Comparison of ENCODE assay signal across 8 cellular contexts in the genomic region with DNA sequence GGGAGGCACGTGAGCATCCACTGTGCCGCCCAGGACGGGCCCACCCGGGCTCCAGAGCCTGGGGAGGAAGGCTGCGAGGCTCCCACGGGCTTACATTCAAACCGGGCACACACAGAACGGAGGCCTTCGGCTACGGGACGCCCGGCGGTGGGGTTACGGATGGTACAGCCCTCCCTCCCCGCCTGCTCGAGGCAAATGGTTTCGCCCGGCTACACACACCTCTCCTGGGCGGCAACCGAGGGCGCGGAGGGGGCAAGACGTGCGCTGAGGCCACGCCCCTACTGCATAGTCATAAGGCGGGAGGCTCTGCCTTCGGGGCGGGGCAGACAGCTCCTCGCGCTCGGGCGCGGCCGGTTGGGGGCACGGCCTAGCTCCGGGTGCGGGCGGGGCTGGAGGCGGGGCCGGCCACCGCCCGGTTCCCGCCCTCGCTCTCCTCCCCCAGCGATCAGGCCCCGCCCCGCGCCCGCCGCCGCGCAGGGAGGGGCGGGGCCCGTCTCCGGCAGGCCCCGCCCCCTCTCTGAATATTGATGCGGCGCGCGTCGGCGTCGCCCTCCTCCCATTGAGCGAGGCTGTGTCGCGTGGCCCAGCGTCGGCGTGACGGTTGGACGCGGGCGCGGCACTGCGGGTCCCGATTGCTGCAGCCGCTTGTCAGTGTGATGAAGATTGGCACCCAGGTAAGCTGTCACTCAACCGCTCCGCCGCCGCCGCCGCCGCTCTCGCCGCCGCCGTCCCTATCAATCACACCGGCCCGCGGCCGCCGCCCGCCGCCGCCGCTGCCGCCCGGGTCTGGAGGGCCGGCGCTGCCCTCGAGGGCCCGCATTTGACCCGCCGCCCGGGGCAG. TPM values are rescaled to one million over a fixed set of nuclear protein-coding genes. Genes with fewer than 3 reads are reported as not detected.
DNase-seq lines count a peak whose midpoint lies in the region; ATAC-seq and TF ChIP-seq lines count a peak whose summit lies in the region.

A gene with protein sequence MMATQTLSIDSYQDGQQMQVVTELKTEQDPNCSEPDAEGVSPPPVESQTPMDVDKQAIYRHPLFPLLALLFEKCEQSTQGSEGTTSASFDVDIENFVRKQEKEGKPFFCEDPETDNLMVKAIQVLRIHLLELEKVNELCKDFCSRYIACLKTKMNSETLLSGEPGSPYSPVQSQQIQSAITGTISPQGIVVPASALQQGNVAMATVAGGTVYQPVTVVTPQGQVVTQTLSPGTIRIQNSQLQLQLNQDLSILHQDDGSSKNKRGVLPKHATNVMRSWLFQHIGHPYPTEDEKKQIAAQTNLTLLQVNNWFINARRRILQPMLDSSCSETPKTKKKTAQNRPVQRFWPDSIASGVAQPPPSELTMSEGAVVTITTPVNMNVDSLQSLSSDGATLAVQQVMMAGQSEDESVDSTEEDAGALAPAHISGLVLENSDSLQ (plus strand): TSS at position 572 of the 841 bp plus-strand sequence. CDS start 29,820 bp downstream, outside the sequence.

- H3K9ac ChIP-seq in SK-N-MC (ENCODE audit: insufficient read length) = peak within 1 kb of the TSS; percentile 93

- H3K9me3 Mint-ChIP-seq in activated naive CD4-positive, alpha-beta T cell treated with anti-CD3 and anti-CD28 coated beads, Interleukin-2, amount 10 ng/mL, durations not matched to agents 7 days and 5 days = no peaks in the 10 kb centered on the region

- TF ChIP-seq POLR2A in gastroesophageal sphincter (IDR thresholded peaks at IDR 0.05) = peak; percentile 59 to 72

- H3K4me1 ChIP-seq in gastroesophageal sphincter = peaks cover 0 to 25% (median 9%) of the 10 kb centered on the region in 3 donors
- H3K4me1 ChIP-seq in neutrophil (ENCODE audit: control insufficient read depth in 1 of 2, insufficient read depth in 1 of 2, low read depth in 1 of 2, low read length in 1 of 2) = peaks cover 20 to 25% of the 10 kb centered on the region in 2 experiments

- peak; percentile 100 for DNase-seq in GM10248 (ENCODE audit: extremely low spot score)
- peak; percentile 98 for DNase-seq in NCI-H1048 (lab: John Stamatoyannopoulos, UW)
- DNase-seq in SK-N-MC (ENCODE audit: low read depth, low spot score) = peak; percentile 85
- DNase-seq in activated naive CD4-positive, alpha-beta T cell treated with anti-CD3 and anti-CD28 coated beads, Interleukin-2, amount 10 ng/mL, durations not matched to agents 7 days and 5 days = peak; percentile 99
- peak; percentile 88 to 100 (median 99) for DNase-seq in substantia nigra (lab: John Stamatoyannopoulos, UW)

- peak within 1 kb of the TSS; percentile 84 for H3K27ac ChIP-seq in SK-N-MC
- H3K27ac ChIP-seq in gastroesophageal sphincter = peak within 1 kb of the TSS; percentile 90 to 100 (median 100)
- H3K27ac ChIP-seq in neutrophil = peak within 1 kb of the TSS; percentile 99
- peak within 1 kb of the TSS; percentile 88 for H3K27ac ChIP-seq in substantia nigra (ENCODE audit: low read depth, low read length, poor library complexity, severe bottlenecking)

- peak within 1 kb of the TSS; percentile 90 for H3K4me3 Mint-ChIP-seq in activated naive CD4-positive, alpha-beta T cell treated with anti-CD3 and anti-CD28 coated beads, Interleukin-2, amount 10 ng/mL, durations not matched to agents 7 days and 5 days

- H3K27me3 ChIP-seq in gastroesophageal sphincter = no peaks in the 10 kb centered on the region
- H3K27me3 ChIP-seq in neutrophil = no peaks in the 10 kb centered on the region

- peaks cover 39% of the 10 kb centered on the region for H3K4me1 Mint-ChIP-seq in activated naive CD4-positive, alpha-beta T cell treated with anti-CD3 and anti-CD28 coated beads, Interleukin-2, amount 10 ng/mL, durations not matched to agents 7 days and 5 days

- POLR2A ChIA-PET in GM10248 (lab: Yijun Ruan, JAX) = interaction anchor here (0.6 kb wide), 1 partner anchor 51 kb away, joined by 3 read pairs; no protein-coding TSS in a partner anchor

- H3K27me3 Mint-ChIP-seq in activated naive CD4-positive, alpha-beta T cell treated with anti-CD3 and anti-CD28 coated beads, Interleukin-2, amount 10 ng/mL, durations not matched to agents 7 days and 5 days = peaks cover 4% of the 10 kb centered on the region

- H3K9me3 ChIP-seq in SK-N-MC (ENCODE audit: low read depth, low read length) (no peaks in the 10 kb centered on the region), gastroesophageal sphincter (no peaks in the 10 kb centered on the region), neutrophil (no peaks in the 10 kb centered on the region)

- H3K27ac Mint-ChIP-seq in activated naive CD4-positive, alpha-beta T cell treated with anti-CD3 and anti-CD28 coated beads, Interleukin-2, amount 10 ng/mL, durations not matched to agents 7 days and 5 days = peak within 1 kb of the TSS; percentile 95

- peaks cover 28% of the 10 kb centered on the region for H3K36me3 Mint-ChIP-seq in activated naive CD4-positive, alpha-beta T cell treated with anti-CD3 and anti-CD28 coated beads, Interleukin-2, amount 10 ng/mL, durations not matched to agents 7 days and 5 days

- WGBS in gastroesophageal sphincter (ENCODE audit: low coverage in 1 of 2), 2 donors = no CpG with 5 or more reads among the region's 106 CpGs

- H3K36me3 ChIP-seq in SK-N-MC (ENCODE audit: insufficient read depth, low read length) = peaks cover 22% of the 10 kb centered on the region
- no peaks in the 10 kb centered on the region for H3K36me3 ChIP-seq in gastroesophageal sphincter
- H3K36me3 ChIP-seq in neutrophil = peaks cover 6% of the 10 kb centered on the region

- ATAC-seq in HG02588 (IDR thresholded peaks at IDR 0.05; ENCODE audit: unreplicated experiment) (peak; percentile 78), gastroesophageal sphincter (peak; percentile 94)

- TF ChIP-seq EP300 in gastroesophageal sphincter (IDR thresholded peaks at IDR 0.05) = no peak

- TF ChIP-seq CTCF in GM10248 (IDR thresholded peaks at IDR 0.05; ENCODE audit: control extremely low read depth, extremely low read depth, low read depth, missing control alignments) (no peak), gastroesophageal sphincter (IDR thresholded peaks at IDR 0.05) (peak in 1 of 4 experiments; percentile 34), neutrophil (IDR thresholded peaks at IDR 0.05) (peak; percentile 43)

- H3K4me3 ChIP-seq in SK-N-MC (peak within 1 kb of the TSS; percentile 99), gastroesophageal sphincter (peak within 1 kb of the TSS; percentile 62 to 77), neutrophil (ENCODE audit: low read depth in 1 of 2, low read length in 1 of 2) (peak within 1 kb of the TSS; percentile 74 to 87)

- CTCF ChIA-PET in GM10248 (lab: Yijun Ruan, JAX) = interaction anchor here (1.2 kb wide), 1 partner anchor 49 kb away, joined by 3 read pairs; no protein-coding TSS in a partner anchor
- CTCF ChIA-PET in activated naive CD4-positive, alpha-beta T cell treated with anti-CD3 and anti-CD28 coated beads, Interleukin-2, amount 10 ng/mL, durations not matched to agents 7 days and 5 days (lab: Charles Lee) = no interaction called here

RNA-seq across cellular contexts. Expression of the gene that starts here (rescaled TPM):
- total RNA-seq in gastroesophageal sphincter = 10 to 100 TPM; 12.9 to 15.3 (median 15.1) TPM

Comparison
In these comparisons a context has a peak if more than half of its experiments do, and no peak if none do; other contexts are left out.
1. Peak in every context shown above with its lines: DNase-seq, ATAC-seq, H3K4me3 ChIP-seq and H3K27ac ChIP-seq.